8 cellular contexts compared by ENCODE assay signal in genomic region chr10:105974803-105975456, GRCh38.
A peak's percentile ranks its signal among the peaks of the same experiment; 100 is the strongest.
DNase-seq lines count a peak whose midpoint lies in the region; ATAC-seq and TF ChIP-seq lines count a peak whose summit lies in the region.

No MANE protein-coding gene starts in this region.

- ATAC-seq in GM21737 (IDR thresholded peaks at IDR 0.05; ENCODE audit: unreplicated experiment) = no peak

- in situ Hi-C loops in brain microvascular endothelial cell (cut with HindIII; ENCODE audit: low pct_ligation_motif_present, low sequenced_read_pairs) = no loop called here

- no peak overlapping the region for H3K4me3 ChIP-seq in brain microvascular endothelial cell (ENCODE audit: low read depth, low read length)

- TF ChIP-seq CTCF in brain microvascular endothelial cell (IDR thresholded peaks at IDR 0.05; ENCODE audit: low read depth, low read length, missing control alignments) = peak; percentile 48

- DNase-seq in ELF-1 (ENCODE audit: low read depth, low spot score) = peak; percentile 6
- peak; percentile 56 for DNase-seq in HT1080 (ENCODE audit: low read depth)
- DNase-seq in brain microvascular endothelial cell = no peak
- DNase-seq in midbrain (lab: John Stamatoyannopoulos, UW) = peak; percentile 33
- no peak for DNase-seq in NCI-H2227 treated with DMSO at 0.1 percent for 48 hours (lab: John Stamatoyannopoulos, UW)
- DNase-seq in NCI-H2107 treated with DMSO at 0.1 percent for 48 hours (lab: John Stamatoyannopoulos, UW; ENCODE audit: unreplicated experiment) = no peak
- no peak for DNase-seq in HuH-7.5 (ENCODE audit: low spot score)

- no peaks in the 10 kb centered on the region for H3K36me3 ChIP-seq in brain microvascular endothelial cell (replicated peaks)

- H3K27ac ChIP-seq in brain microvascular endothelial cell = no peak overlapping the region

- no peaks in the 10 kb centered on the region for H3K27me3 ChIP-seq in brain microvascular endothelial cell (replicated peaks)

Comparison
In these comparisons a context has a peak if more than half of its experiments do, and no peak if none do; other contexts are left out.
1. DNase-seq: peak in ELF-1 (single experiment), HT1080 (single experiment) and midbrain (single experiment); none in brain microvascular endothelial cell (single experiment), NCI-H2227 treated with DMSO at 0.1 percent for 48 hours (single experiment), NCI-H2107 treated with DMSO at 0.1 percent for 48 hours (single experiment) and HuH-7.5 (single experiment).